13 cellular contexts compared by ENCODE assay signal in the genomic region with DNA sequence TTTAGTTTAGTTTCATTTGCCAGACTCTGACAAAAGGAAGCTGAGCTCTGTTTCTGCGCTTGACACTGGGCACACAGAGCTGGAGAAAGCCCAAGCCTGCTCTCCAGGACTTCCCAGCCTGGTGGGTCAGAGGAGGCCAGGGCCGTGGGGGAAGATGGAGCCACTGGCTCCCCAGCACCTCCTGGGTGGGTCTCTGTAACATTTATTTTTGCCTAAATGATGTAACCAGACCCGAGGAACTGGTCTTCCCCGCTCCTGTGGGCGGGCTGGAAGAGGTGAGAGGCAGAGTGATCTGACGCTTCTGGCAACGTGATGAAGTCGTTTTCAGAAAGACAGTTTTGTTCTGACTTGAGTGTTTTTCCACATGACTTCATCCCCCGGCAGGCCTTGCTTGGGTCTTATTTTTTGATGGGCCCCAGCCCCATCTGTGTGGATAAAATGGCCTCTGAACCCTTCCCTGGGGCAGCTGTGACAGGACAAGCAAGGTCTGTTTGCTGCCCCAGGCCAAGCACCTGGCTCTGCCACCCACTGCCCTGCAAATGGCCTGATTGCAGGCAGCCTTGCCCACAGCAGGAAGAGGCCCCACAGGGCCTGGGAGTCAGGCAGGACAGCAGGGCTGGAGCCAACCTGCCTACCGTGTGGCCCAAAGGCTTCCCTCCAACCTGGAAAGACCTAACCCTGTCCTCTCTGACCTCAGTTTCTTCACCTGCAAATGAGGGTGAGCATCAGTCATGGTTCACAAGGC.
A peak's percentile ranks its signal among the peaks of the same experiment; 100 is the strongest.
DNase-seq lines count a peak whose midpoint lies in the region; ATAC-seq and TF ChIP-seq lines count a peak whose summit lies in the region.
"Had no signal": no experiment of that assay in that cellular context is flagged by ENCODE, and none has a peak within 500 bp of the region (broad histone marks: within the 10 kb centered on the region; RNA-seq: fewer than 3 reads in every experiment).

No MANE protein-coding gene starts in this region.

- peak overlapping the region; percentile 11 for H2AFZ ChIP-seq in smooth muscle cell (ENCODE audit: low read depth)

- TF ChIP-seq CTCF in GM12864 (IDR thresholded peaks at IDR 0.05; ENCODE audit: low read depth, low read length, missing control alignments) (no peak), dorsolateral prefrontal cortex (IDR thresholded peaks at IDR 0.05 in 54 of 56, conservative IDR thresholded peaks at IDR 0.05 in 2 of 56; ENCODE audit: low read depth in 1 of 56, partially characterized antibody in 56 of 56) (no peak), smooth muscle cell (IDR thresholded peaks at IDR 0.05; ENCODE audit: borderline replicate concordance, insufficient read depth, poor library complexity, severe bottlenecking) (no peak)

- ATAC-seq in HG02610 (IDR thresholded peaks at IDR 0.05; ENCODE audit: unreplicated experiment) (peak; percentile 56), HG03439 (IDR thresholded peaks at IDR 0.05; ENCODE audit: unreplicated experiment) (no peak), GM18498 (IDR thresholded peaks at IDR 0.05; ENCODE audit: unreplicated experiment) (no peak)

- no peaks in the 10 kb centered on the region for H3K9me3 ChIP-seq in smooth muscle cell (replicated peaks; ENCODE audit: low read depth)
- H3K9me3 ChIP-seq: colonic mucosa had no signal

- H3K27me3 ChIP-seq in dorsolateral prefrontal cortex (no peaks in the 10 kb centered on the region), smooth muscle cell (ENCODE audit: low read depth) (no peaks in the 10 kb centered on the region)
- H3K27me3 ChIP-seq: colonic mucosa had no signal

- no peaks in the 10 kb centered on the region for H3K4me1 ChIP-seq in smooth muscle cell (ENCODE audit: low read depth)
- H3K4me1 ChIP-seq: colonic mucosa had no signal

- H4K20me1 ChIP-seq in smooth muscle cell (ENCODE audit: low read depth): no peaks in the 10 kb centered on the region

- H3K79me2 ChIP-seq in smooth muscle cell (ENCODE audit: low read depth): no peaks in the 10 kb centered on the region

- peak overlapping the region in 54 of 59 donors; percentile 1 to 90 (median 70) for H3K27ac ChIP-seq in dorsolateral prefrontal cortex
- H3K27ac ChIP-seq in smooth muscle cell (ENCODE audit: low read depth): peak overlapping the region; percentile 15
- H3K27ac ChIP-seq: colonic mucosa had no signal

- peaks cover 13% of the 10 kb centered on the region for H3F3A ChIP-seq in smooth muscle cell (ENCODE audit: low read depth)

- H3K36me3 ChIP-seq in smooth muscle cell (ENCODE audit: low read depth): no peaks in the 10 kb centered on the region
- H3K36me3 ChIP-seq: colonic mucosa had no signal

- DNase-seq in GM12864 (ENCODE audit: low read depth) (peak; percentile 3), dorsolateral prefrontal cortex (peak in 3 of 10 donors; percentile 31 to 58 (median 46)), smooth muscle cell (lab: John Stamatoyannopoulos, UW; ENCODE audit: unreplicated experiment) (no peak), NCI-H2171 treated with DMSO at 0.1 percent for 48 hours (lab: John Stamatoyannopoulos, UW) (no peak), SKM-1 (lab: John Stamatoyannopoulos, UW; ENCODE audit: unreplicated experiment) (no peak)
- DNase-seq: colonic mucosa, DMS 273 treated with DMSO at 0.1 percent for 48 hours, MM.1S, T1000 had no signal

- intact Hi-C loops in dorsolateral prefrontal cortex (cut with DNase I): loop anchor here in 1 of 2 donors (10.0 kb wide), 1 partner anchor 301 kb away; the partner anchor contains the start of gene ZMIZ1

- no peak overlapping the region for H3K9ac ChIP-seq in smooth muscle cell (ENCODE audit: low read depth)

- peak overlapping the region; percentile 13 for H3K4me2 ChIP-seq in smooth muscle cell

- 37% methylated on average over 10 of the region's 10 CpGs for WGBS in smooth muscle cell (ENCODE audit: low lambda C conversion rate)

- H3K4me3 ChIP-seq in GM12864 (ENCODE audit: low read depth, low read length) (no peak overlapping the region), dorsolateral prefrontal cortex (peak overlapping the region in 1 of 59 donors; percentile 1), smooth muscle cell (no peak overlapping the region)
- H3K4me3 ChIP-seq: colonic mucosa, lung had no signal
